In genomic region chr15:45670511-45670910, GRCh38 we compare ENCODE assay signal across 21 cellular contexts. TPM values are rescaled to one million over a fixed set of nuclear protein-coding genes. Genes with fewer than 3 reads are reported as not detected.
DNase-seq lines count a peak whose midpoint lies in the region; ATAC-seq and TF ChIP-seq lines count a peak whose summit lies in the region.
"Had no signal": no experiment of that assay in that cellular context is flagged by ENCODE, and none has a peak within 500 bp of the region (broad histone marks: within the 10 kb centered on the region; RNA-seq: fewer than 3 reads in every experiment).

No MANE protein-coding gene starts in this region.

- H3K36me3 ChIP-seq in neural progenitor cell (no peaks in the 10 kb centered on the region), left lung (peaks cover 0 to 86% of the 10 kb centered on the region in 2 donors)

- TF ChIP-seq CTCF in fibroblast of mammary gland (conservative IDR thresholded peaks at IDR 0.05; ENCODE audit: control insufficient read depth, insufficient read depth, low read depth, low read length) (no peak), neural progenitor cell (IDR thresholded peaks at IDR 0.05) (no peak), dorsolateral prefrontal cortex (IDR thresholded peaks at IDR 0.05 in 54 of 56, conservative IDR thresholded peaks at IDR 0.05 in 2 of 56; ENCODE audit: low read depth in 1 of 56, partially characterized antibody in 56 of 56) (no peak), left lung (IDR thresholded peaks at IDR 0.05) (no peak)

- no peaks in the 10 kb centered on the region for H3K79me2 ChIP-seq in neural progenitor cell (ENCODE audit: low read depth)

- H3K27ac Mint-ChIP-seq in T-helper 17 cell (peak overlapping the region; percentile 65), neural progenitor cell (peak overlapping the region; percentile 21)
- H3K27ac Mint-ChIP-seq: activated CD4-positive, alpha-beta T cell treated with anti-CD3 and anti-CD28 coated beads, Interleukin-2, amount 10 ng/mL, durations not matched to agents 7 days and 5 days; activated CD8-positive, alpha-beta memory T cell treated with anti-CD3 and anti-CD28 coated beads, Interleukin-2, amount 10 ng/mL, durations not matched to agents 7 days and 5 days; activated naive CD8-positive, alpha-beta T cell; activated T-helper 17 cell treated with anti-CD3 and anti-CD28 coated beads, Interleukin-2, amount 50 U/mL, for 72 hours; memory B cell; stimulated activated naive CD8-positive, alpha-beta T cell treated with anti-CD3 and anti-CD28 coated beads, Interleukin-15, amount 100 ng/mL, for 72 hours had no signal

- no peak overlapping the region for H3K4me3 ChIP-seq in fibroblast of mammary gland (ENCODE audit: control insufficient read depth, low read depth, low read length)
- no peak overlapping the region for H3K4me3 ChIP-seq in neural progenitor cell
- H3K4me3 ChIP-seq in dorsolateral prefrontal cortex, result no peak overlapping the region
- H3K4me3 ChIP-seq in left lung, result no peak overlapping the region
- H3K4me3 ChIP-seq: heart left ventricle, K562 had no signal

- H2AFZ ChIP-seq in neural progenitor cell (replicated peaks), result no peak overlapping the region

- H3K4me3 Mint-ChIP-seq in T-helper 17 cell (no peak overlapping the region), neural progenitor cell (no peak overlapping the region)
- H3K4me3 Mint-ChIP-seq: activated CD4-positive, alpha-beta T cell treated with anti-CD3 and anti-CD28 coated beads, Interleukin-2, amount 10 ng/mL, durations not matched to agents 7 days and 5 days; activated CD8-positive, alpha-beta memory T cell treated with anti-CD3 and anti-CD28 coated beads, Interleukin-2, amount 10 ng/mL, durations not matched to agents 7 days and 5 days; activated naive CD8-positive, alpha-beta T cell; activated T-helper 17 cell treated with anti-CD3 and anti-CD28 coated beads, Interleukin-2, amount 50 U/mL, for 72 hours; memory B cell; stimulated activated naive CD8-positive, alpha-beta T cell treated with anti-CD3 and anti-CD28 coated beads, Interleukin-15, amount 100 ng/mL, for 72 hours had no signal

- no peak overlapping the region for H3K4me2 ChIP-seq in neural progenitor cell

- intact Hi-C loops in dorsolateral prefrontal cortex (cut with DNase I), result no loop called here
- intact Hi-C loops in left lung (cut with DNase I), result no loop called here

- H3K9me3 ChIP-seq in T-helper 17 cell (ENCODE audit: control insufficient read depth, low read length, poor library complexity, severe bottlenecking), result no peaks in the 10 kb centered on the region
- no peaks in the 10 kb centered on the region for H3K9me3 ChIP-seq in neural progenitor cell (ENCODE audit: low read depth)
- H3K9me3 ChIP-seq in left lung, result no peaks in the 10 kb centered on the region
- H3K9me3 ChIP-seq: heart left ventricle had no signal

- peak; percentile 30 for DNase-seq in AG20443 (ENCODE audit: low spot score)
- no peak for DNase-seq in T-helper 17 cell
- peak; percentile 52 for DNase-seq in fibroblast of mammary gland (ENCODE audit: low read depth)
- DNase-seq in neural progenitor cell (ENCODE audit: low spot score), result no peak
- DNase-seq in dorsolateral prefrontal cortex, result no peak
- DNase-seq in OCI-M2 (lab: John Stamatoyannopoulos, UW; ENCODE audit: unreplicated experiment), result no peak
- DNase-seq in left lung, result no peak
- DNase-seq: activated CD4-positive, alpha-beta T cell treated with anti-CD3 and anti-CD28 coated beads, Interleukin-2, amount 10 ng/mL, durations not matched to agents 7 days and 5 days; activated CD8-positive, alpha-beta memory T cell treated with anti-CD3 and anti-CD28 coated beads, Interleukin-2, amount 10 ng/mL, durations not matched to agents 7 days and 5 days; aorta; caudate nucleus; heart left ventricle; NCI-H2081 treated with DMSO at 0.1 percent for 48 hours; NCI-H226; NCI-H69; stimulated activated naive CD8-positive, alpha-beta T cell treated with anti-CD3 and anti-CD28 coated beads, Interleukin-15, amount 100 ng/mL, for 72 hours had no signal

- no peak for ATAC-seq in T-helper 17 cell
- ATAC-seq in left lung, result no peak
- ATAC-seq: activated CD8-positive, alpha-beta memory T cell treated with anti-CD3 and anti-CD28 coated beads, Interleukin-2, amount 10 ng/mL, durations not matched to agents 7 days and 5 days; activated T-helper 17 cell treated with anti-CD3 and anti-CD28 coated beads, Interleukin-2, amount 50 U/mL, for 72 hours; heart left ventricle; K562; stimulated activated naive CD8-positive, alpha-beta T cell treated with anti-CD3 and anti-CD28 coated beads, Interleukin-15, amount 100 ng/mL, for 72 hours had no signal

- H3K27ac ChIP-seq in neural progenitor cell (no peak overlapping the region), dorsolateral prefrontal cortex (no peak overlapping the region), left lung (no peak overlapping the region)
- H3K27ac ChIP-seq: C4-2B, heart left ventricle had no signal

- H3K9me3 Mint-ChIP-seq in neural progenitor cell, result no peaks in the 10 kb centered on the region
- H3K9me3 Mint-ChIP-seq: activated CD4-positive, alpha-beta T cell treated with anti-CD3 and anti-CD28 coated beads, Interleukin-2, amount 10 ng/mL, durations not matched to agents 7 days and 5 days; activated T-helper 17 cell treated with anti-CD3 and anti-CD28 coated beads, Interleukin-2, amount 50 U/mL, for 72 hours had no signal

- H3F3A ChIP-seq in neural progenitor cell (ENCODE audit: low read depth), result no peaks in the 10 kb centered on the region

- H3K27me3 ChIP-seq in neural progenitor cell, result no peaks in the 10 kb centered on the region
- no peaks in the 10 kb centered on the region for H3K27me3 ChIP-seq in dorsolateral prefrontal cortex
- no peaks in the 10 kb centered on the region for H3K27me3 ChIP-seq in left lung
- H3K27me3 ChIP-seq: heart left ventricle had no signal

- H3K27me3 Mint-ChIP-seq in T-helper 17 cell, result no peaks in the 10 kb centered on the region
- H3K27me3 Mint-ChIP-seq in neural progenitor cell (ENCODE audit: insufficient read depth, low read depth), result peaks cover 2% of the 10 kb centered on the region
- H3K27me3 Mint-ChIP-seq: activated CD4-positive, alpha-beta T cell treated with anti-CD3 and anti-CD28 coated beads, Interleukin-2, amount 10 ng/mL, durations not matched to agents 7 days and 5 days; activated CD8-positive, alpha-beta memory T cell treated with anti-CD3 and anti-CD28 coated beads, Interleukin-2, amount 10 ng/mL, durations not matched to agents 7 days and 5 days; activated naive CD8-positive, alpha-beta T cell; activated T-helper 17 cell treated with anti-CD3 and anti-CD28 coated beads, Interleukin-2, amount 50 U/mL, for 72 hours; memory B cell; stimulated activated naive CD8-positive, alpha-beta T cell treated with anti-CD3 and anti-CD28 coated beads, Interleukin-15, amount 100 ng/mL, for 72 hours had no signal

- H3K9ac ChIP-seq in neural progenitor cell, result no peak overlapping the region

- H3K4me1 ChIP-seq in neural progenitor cell (no peaks in the 10 kb centered on the region), left lung (peaks cover 8 to 17% of the 10 kb centered on the region in 2 donors)

- H3K36me3 Mint-ChIP-seq in T-helper 17 cell (ENCODE audit: low read depth), result peaks cover 15% of the 10 kb centered on the region
- no peaks in the 10 kb centered on the region for H3K36me3 Mint-ChIP-seq in neural progenitor cell

- no peaks in the 10 kb centered on the region for H4K20me1 ChIP-seq in neural progenitor cell (ENCODE audit: low read depth)

- peaks cover 14% of the 10 kb centered on the region for H3K4me1 Mint-ChIP-seq in T-helper 17 cell
- peaks cover 12% of the 10 kb centered on the region for H3K4me1 Mint-ChIP-seq in neural progenitor cell

RNA-seq across cellular contexts. Expression of gene SQOR, which starts 35.7 kb away (rescaled TPM):
- total RNA-seq in T-helper 17 cell, result 10 to 100 TPM; 36.5 to 39.0 TPM
- total RNA-seq in neural progenitor cell (ENCODE audit: low replicate concordance), result 0.22 and 0.73 TPM in 2 replicates
- total RNA-seq in dorsolateral prefrontal cortex, result 10 to 100 TPM in 26 of 120 experiments, 1 to 10 TPM in 94; 2.8 to 18.8 (median 7.2) TPM
- total RNA-seq in left lung, result 100 to 1,000 TPM in 1 of 2 donors, 10 to 100 TPM in 1; 79.2 to 116 TPM

Comparison
In these comparisons a context has a peak if more than half of its experiments do, and no peak if none do; other contexts are left out.
1. DNase-seq: peak in AG20443 (single experiment) and fibroblast of mammary gland (single experiment); none in T-helper 17 cell (0 of 3), neural progenitor cell (single experiment), dorsolateral prefrontal cortex (0 of 10), OCI-M2 (single experiment) and left lung (0 of 2).